ENCODE assay signal across 8 cellular contexts in genomic region chr9:1009101-1009707, GRCh38. TPM values are rescaled to one million over a fixed set of nuclear protein-coding genes. Genes with fewer than 3 reads are reported as not detected.
DNase-seq lines count a peak whose midpoint lies in the region; ATAC-seq and TF ChIP-seq lines count a peak whose summit lies in the region.

No MANE protein-coding gene starts in this region.

- H3K27ac ChIP-seq in AG04450 (ENCODE audit: low read depth, low read length) (no peak overlapping the region), VCaP (no peak overlapping the region), breast epithelium (no peak overlapping the region)

- ATAC-seq in GM18511 (IDR thresholded peaks at IDR 0.05; ENCODE audit: unreplicated experiment) (peak; percentile 97), HG02970 (IDR thresholded peaks at IDR 0.05; ENCODE audit: low FRiP score, unreplicated experiment) (peak; percentile 98)

- no peak overlapping the region for H3K4me3 ChIP-seq in AG04450 (ENCODE audit: low read depth, low read length)
- peak overlapping the region in 1 of 3 donors; percentile 1 for H3K4me3 ChIP-seq in breast epithelium

- no peaks in the 10 kb centered on the region for H3K36me3 ChIP-seq in breast epithelium

- no peaks in the 10 kb centered on the region for H3K4me1 ChIP-seq in breast epithelium

- POLR2A ChIA-PET in AG04450 (lab: Yijun Ruan, JAX) = no interaction called here

- H3K27me3 ChIP-seq in AG04450 (ENCODE audit: control insufficient read depth, insufficient read depth, low read length) (no peaks in the 10 kb centered on the region), breast epithelium (no peaks in the 10 kb centered on the region)

- no peak for TF ChIP-seq POLR2A in breast epithelium (IDR thresholded peaks at IDR 0.05)

- TF ChIP-seq CTCF in AG04450 (IDR thresholded peaks at IDR 0.05; ENCODE audit: low read depth, low read length) (peak; percentile 97), VCaP (conservative IDR thresholded peaks at IDR 0.05) (peak; percentile 99), breast epithelium (IDR thresholded peaks at IDR 0.05) (peak; percentile 82 to 96 (median 94))

- H3K9me3 ChIP-seq in AG04450 (ENCODE audit: control insufficient read depth, insufficient read depth, low read length) (no peaks in the 10 kb centered on the region), breast epithelium (no peaks in the 10 kb centered on the region)

- CTCF ChIA-PET in AG04450 (lab: Charles Lee) = interaction anchor here (0.5 to 2.7 kb wide), 37 partner anchors 8 to 837 kb away, joined by 3 to 33 read pairs (median 4); no protein-coding TSS in a partner anchor

- intact Hi-C loops in breast epithelium (cut with DNase I; ENCODE audit: low total_unique reads) = no loop called here

- DNase-seq in AG04450 (ENCODE audit: low read depth, low spot score) (peak; percentile 34), NCI-H2029 treated with DMSO at 0.1 percent for 48 hours (lab: John Stamatoyannopoulos, UW) (peak; percentile 53), breast epithelium (ENCODE audit: low spot score in 2 of 2) (peak; percentile 69 to 88), kidney glomerular epithelial cell (lab: John Stamatoyannopoulos, UW) (peak; percentile 53)
- peak; percentile 56 for DNase-seq in stimulated activated CD4-positive, alpha-beta T cell treated with anti-CD3 and anti-CD28 coated beads, Interleukin-2, amount 100 ng/mL, for 4 hours (ENCODE audit: low read depth)

RNA-seq across cellular contexts. Expression of gene DMRT3, which starts 32.7 kb away (rescaled TPM):
- not detected in 2 replicates for polyA plus RNA-seq in AG04450 (2011; rRNA removed)
- polyA minus RNA-seq in AG04450 (2011; rRNA and poly(A)+ RNA removed) = 0.18 TPM in 1 of 2 replicates, not detected in the other
- 1 to 10 TPM in 1 of 3 donors, under 1 TPM in 2; 0.29 to 1.8 (median 0.33) TPM for total RNA-seq in breast epithelium

RNA-seq across cellular contexts. Expression of gene DMRT2, which starts 41.0 kb away (rescaled TPM):
- polyA plus RNA-seq in AG04450 (2011; rRNA removed) = not detected in 2 replicates
- polyA minus RNA-seq in AG04450 (2011; rRNA and poly(A)+ RNA removed) = not detected in 2 replicates
- total RNA-seq in breast epithelium = 10 to 100 TPM in 1 of 3 donors, 1 to 10 TPM in 2; 1.3 to 16.0 (median 5.2) TPM
